22 cellular contexts compared by ENCODE assay signal in the genomic region with DNA sequence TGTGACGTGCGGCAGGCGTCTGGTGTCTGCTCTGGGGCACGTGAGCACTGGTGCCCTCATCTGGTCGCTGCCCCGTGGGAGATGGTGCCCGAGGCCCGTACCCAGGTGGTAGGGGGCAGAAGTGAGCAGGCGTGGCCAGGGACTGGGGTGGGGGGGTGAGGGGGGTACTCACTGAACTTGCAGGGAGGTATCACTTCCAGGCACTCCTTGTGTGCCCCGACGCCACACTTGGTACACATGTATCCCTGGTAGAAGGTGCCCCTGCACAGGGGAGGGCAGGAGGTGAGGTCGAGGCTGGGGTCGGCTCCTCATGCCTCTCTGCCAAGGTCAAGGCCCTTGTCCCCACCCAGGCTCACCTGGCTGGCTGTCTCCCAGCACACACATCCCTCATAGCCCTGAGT. TPM values are rescaled to one million over a fixed set of nuclear protein-coding genes. Genes with fewer than 3 reads are reported as not detected.
"Had no signal": no experiment of that assay in that cellular context is flagged by ENCODE, and none has a peak within 500 bp of the region (broad histone marks: within the 10 kb centered on the region; RNA-seq: fewer than 3 reads in every experiment).

No MANE protein-coding gene starts in this region.

- H3K4me1 ChIP-seq: foreskin keratinocyte had no signal

- H3K4me3 ChIP-seq: body of pancreas, stomach had no signal

- H3K27me3 Mint-ChIP-seq: activated CD4-positive, alpha-beta T cell treated with anti-CD3 and anti-CD28 coated beads, Interleukin-2, amount 10 ng/mL, durations not matched to agents 24 days and 14 days; activated naive CD8-positive, alpha-beta T cell treated with anti-CD3 and anti-CD28 coated beads, Interleukin-2, amount 10 ng/mL, durations not matched to agents 7 days and 5 days; activated T-cell treated with anti-CD3 and anti-CD28 coated beads, Interleukin-2, amount 50 U/mL, for 24 hours; type B pancreatic cell had no signal

- H3K9me3 ChIP-seq: body of pancreas, stomach had no signal

- H3K27ac ChIP-seq: body of pancreas, foreskin keratinocyte, stomach had no signal

- DNase-seq: activated CD4-positive, alpha-beta T cell treated with anti-CD3 and anti-CD28 coated beads, Interleukin-2, amount 10 ng/mL, durations not matched to agents 24 days and 14 days; activated CD4-positive, CD25-positive, alpha-beta regulatory T cell; activated CD8-positive, alpha-beta T cell treated with anti-CD3 and anti-CD28 coated beads, Interleukin-2, amount 10 ng/mL, durations not matched to agents 7 days and 5 days; activated naive CD4-positive, alpha-beta T cell treated with Interleukin-2 at 50 U/mL for 16 hours; activated naive CD8-positive, alpha-beta T cell treated with anti-CD3 and anti-CD28 coated beads, Interleukin-2, amount 10 ng/mL, durations not matched to agents 7 days and 5 days; activated T-cell treated with anti-CD3 and anti-CD28 coated beads, Interleukin-2, amount 50 U/mL, for 24 hours; amygdala; body of pancreas; caudate nucleus; foreskin keratinocyte; hippocampal formation; left colon; retina; stimulated activated CD4-positive, alpha-beta T cell treated with anti-CD3 and anti-CD28 coated beads, Interleukin-12 subunit alpha, Interleukin-12 subunit beta, amount 100 ng/mL, for 4 hours; stimulated activated CD4-positive, alpha-beta T cell treated with anti-CD3 and anti-CD28 coated beads, Interleukin-1b, Interleukin-23, amount 100 ng/mL, for 48 hours; stomach had no signal

- ATAC-seq: activated CD8-positive, alpha-beta T cell treated with anti-CD3 and anti-CD28 coated beads, Interleukin-2, amount 10 ng/mL, durations not matched to agents 7 days and 5 days; body of pancreas; foreskin keratinocyte; left colon had no signal

- H3K4me3 Mint-ChIP-seq: activated CD4-positive, alpha-beta T cell treated with anti-CD3 and anti-CD28 coated beads, Interleukin-2, amount 10 ng/mL, durations not matched to agents 24 days and 14 days; activated CD8-positive, alpha-beta T cell treated with anti-CD3 and anti-CD28 coated beads, Interleukin-2, amount 10 ng/mL, durations not matched to agents 7 days and 5 days; activated naive CD8-positive, alpha-beta T cell treated with anti-CD3 and anti-CD28 coated beads, Interleukin-2, amount 10 ng/mL, durations not matched to agents 7 days and 5 days; activated T-cell treated with anti-CD3 and anti-CD28 coated beads, Interleukin-2, amount 50 U/mL, for 24 hours; T-helper 2 cell treated with Interferon-gamma antibody and Interleukin-4, amounts not matched to agents 5 μg/mL and 100 μg/mL, for 36 hours had no signal

- H3K27me3 ChIP-seq: body of pancreas, foreskin keratinocyte, stomach had no signal

- H3K9me3 Mint-ChIP-seq: activated CD4-positive, alpha-beta T cell treated with anti-CD3 and anti-CD28 coated beads, Interleukin-2, amount 10 ng/mL, durations not matched to agents 24 days and 14 days; activated naive CD8-positive, alpha-beta T cell treated with anti-CD3 and anti-CD28 coated beads, Interleukin-2, amount 10 ng/mL, durations not matched to agents 7 days and 5 days; activated T-cell treated with anti-CD3 and anti-CD28 coated beads, Interleukin-2, amount 50 U/mL, for 24 hours; activated T-helper 2 cell treated with anti-CD3 and anti-CD28 coated beads, Interferon-gamma antibody, Interleukin-2, Interleukin-4, amounts not matched to agents 10 μg/mL and 5 μg/mL and 100 μg/mL, durations not matched to agents 14 hours and 24 hours and 36 hours; T-helper 2 cell treated with Interferon-gamma antibody and Interleukin-4, amounts not matched to agents 5 μg/mL and 100 μg/mL, for 36 hours; type B pancreatic cell had no signal

- FAIRE-seq: colon, islet of Langerhans had no signal

- H3K27ac Mint-ChIP-seq: activated CD4-positive, alpha-beta T cell treated with anti-CD3 and anti-CD28 coated beads, Interleukin-2, amount 10 ng/mL, durations not matched to agents 24 days and 14 days; activated CD8-positive, alpha-beta T cell treated with anti-CD3 and anti-CD28 coated beads, Interleukin-2, amount 10 ng/mL, durations not matched to agents 7 days and 5 days; activated naive CD8-positive, alpha-beta T cell treated with anti-CD3 and anti-CD28 coated beads, Interleukin-2, amount 10 ng/mL, durations not matched to agents 7 days and 5 days; activated T-cell treated with anti-CD3 and anti-CD28 coated beads, Interleukin-2, amount 50 U/mL, for 24 hours; activated T-helper 2 cell treated with anti-CD3 and anti-CD28 coated beads, Interferon-gamma antibody, Interleukin-2, Interleukin-4, amounts not matched to agents 10 μg/mL and 5 μg/mL and 100 μg/mL, durations not matched to agents 14 hours and 24 hours and 36 hours; T-helper 2 cell treated with Interferon-gamma antibody and Interleukin-4, amounts not matched to agents 5 μg/mL and 100 μg/mL, for 36 hours had no signal

RNA-seq across cellular contexts. Expression of gene SARDH, which starts 45.2 kb away (rescaled TPM):
- total RNA-seq: foreskin keratinocyte had no signal
- polyA plus RNA-seq: neural cell had no signal
